ENCODE assay signal across 30 cellular contexts in genomic region chr13:54124700-54125099, GRCh38.
"Had no signal": no experiment of that assay in that cellular context is flagged by ENCODE, and none has a peak within 500 bp of the region (broad histone marks: within the 10 kb centered on the region; RNA-seq: fewer than 3 reads in every experiment).

No MANE protein-coding gene starts in this region.

- H3K36me3 ChIP-seq: left lung, lower lobe of right lung, pancreas, prostate gland, sigmoid colon, stomach, thyroid gland, transverse colon, upper lobe of right lung, uterus had no signal

- H3K9me3 Mint-ChIP-seq: mesothelial cell of epicardium had no signal

- H3K36me3 Mint-ChIP-seq: immature natural killer cell; mesothelial cell of epicardium; naive B cell; stimulated activated naive B cell treated with anti-CD40 and anti-IgM and Interleukin-4, amounts not matched to agents 10 μg/mL and 1 μg/mL and 100 μg/mL, for 72 hours had no signal

- H3K27me3 Mint-ChIP-seq: naive B cell; stimulated activated naive B cell treated with anti-CD40 and anti-IgM and Interleukin-4, amounts not matched to agents 10 μg/mL and 1 μg/mL and 100 μg/mL, for 72 hours had no signal

- H3K9me3 ChIP-seq: left lung, lower lobe of right lung, pancreas, prostate gland, sigmoid colon, stomach, testis, thyroid gland, transverse colon, upper lobe of right lung, uterus had no signal

- FAIRE-seq: islet of Langerhans, kidney, pancreas, small intestine had no signal

- H3K27me3 ChIP-seq: left lung, pancreas, sigmoid colon, stomach, testis, thyroid gland, transverse colon, upper lobe of right lung, uterus had no signal

- H3K27ac Mint-ChIP-seq: immature natural killer cell; mesothelial cell of epicardium; naive B cell; natural killer cell; stimulated activated naive B cell treated with anti-CD40 and anti-IgM and Interleukin-4, amounts not matched to agents 10 μg/mL and 1 μg/mL and 100 μg/mL, for 72 hours had no signal

- ATAC-seq: left colon; left lung; lower lobe of right lung; natural killer cell; pancreas; right cardiac atrium; stimulated activated naive B cell treated with anti-CD40 and anti-IgM and Interleukin-4, amounts not matched to agents 10 μg/mL and 1 μg/mL and 100 μg/mL, for 72 hours; stimulated activated naive CD8-positive, alpha-beta T cell treated with anti-CD3 and anti-CD28 coated beads, Interleukin-15, Interleukin-2, amounts not matched to agents 100 U/mL and 50 U/mL, for 24 hours; upper lobe of right lung had no signal

- H3K4me3 ChIP-seq: left lung, lower lobe of right lung, pancreas, prostate gland, sigmoid colon, stomach, testis, thyroid gland, transverse colon, upper lobe of right lung, uterus had no signal

- H3K27ac ChIP-seq: left lung, lower lobe of right lung, pancreas, prostate gland, sigmoid colon, stomach, testis, thyroid gland, transverse colon, upper lobe of right lung, uterus had no signal

- H3K4me1 ChIP-seq: left lung, lower lobe of right lung, pancreas, prostate gland, sigmoid colon, stomach, testis, thyroid gland, transverse colon, upper lobe of right lung, uterus had no signal

- DNase-seq: hypothalamus; immature natural killer cell; kidney; left colon; left lung; lower lobe of right lung; mammary epithelial cell; mesendoderm; naive B cell; natural killer cell; pancreas; posterior cingulate gyrus; retina; right cardiac atrium; sigmoid colon; small intestine; stimulated activated CD4-positive, alpha-beta T cell treated with anti-CD3 and anti-CD28 coated beads, Interleukin-1b, Interleukin-23, amount 100 ng/mL, for 48 hours; stimulated activated CD4-positive, alpha-beta T cell treated with anti-CD3 and anti-CD28 coated beads, Interleukin-2, amount 100 ng/mL, for 48 hours; stimulated activated CD4-positive, alpha-beta T cell treated with anti-CD3 and anti-CD28 coated beads, Interleukin-4, amount 100 ng/mL, for 4 hours; stimulated activated naive B cell treated with anti-CD40 and anti-IgM and Interleukin-4, amounts not matched to agents 10 μg/mL and 1 μg/mL and 100 μg/mL, for 72 hours; stimulated activated naive CD8-positive, alpha-beta T cell treated with anti-CD3 and anti-CD28 coated beads, Interleukin-15, Interleukin-2, amounts not matched to agents 100 U/mL and 50 U/mL, for 24 hours; stomach; testis; thyroid gland; transverse colon; upper lobe of right lung; uterus had no signal

- H3K4me1 Mint-ChIP-seq: immature natural killer cell; mesothelial cell of epicardium; naive B cell; natural killer cell; stimulated activated naive B cell treated with anti-CD40 and anti-IgM and Interleukin-4, amounts not matched to agents 10 μg/mL and 1 μg/mL and 100 μg/mL, for 72 hours had no signal

- H3K4me3 Mint-ChIP-seq: immature natural killer cell; mesothelial cell of epicardium; naive B cell; natural killer cell; stimulated activated naive B cell treated with anti-CD40 and anti-IgM and Interleukin-4, amounts not matched to agents 10 μg/mL and 1 μg/mL and 100 μg/mL, for 72 hours had no signal
